Comparison of ENCODE assay signal across 8 cellular contexts in genomic region chr12:71938728-71939385, GRCh38. TPM values are rescaled to one million over a fixed set of nuclear protein-coding genes. Genes with fewer than 3 reads are reported as not detected.
DNase-seq lines count a peak whose midpoint lies in the region; ATAC-seq and TF ChIP-seq lines count a peak whose summit lies in the region.

Gene TPH2, plus strand, starts transcription at chr12:71938845. Its CDS starts 142 bp downstream, at chr12:71938987.

- intact Hi-C loops in activated CD8-positive, alpha-beta T cell treated with anti-CD3 and anti-CD28 coated beads for 36 hours (cut with micrococcal nuclease): loop anchor here (10.0 kb wide), 1 partner anchor 154 kb away; no protein-coding TSS in a partner anchor

- no peaks in the 10 kb centered on the region for H3K36me3 Mint-ChIP-seq in activated CD8-positive, alpha-beta T cell treated with anti-CD3 and anti-CD28 coated beads for 36 hours (ENCODE audit: low read depth)

- DNase-seq in activated CD8-positive, alpha-beta memory T cell treated with anti-CD3 and anti-CD28 coated beads for 24 hours: peak; percentile 59
- no peak for DNase-seq in activated CD8-positive, alpha-beta memory T cell treated with anti-CD3 and anti-CD28 coated beads, Interleukin-2, amount 50 U/mL, for 4 hours
- peak; percentile 89 for DNase-seq in NCI-H748 (lab: John Stamatoyannopoulos, UW; ENCODE audit: unreplicated experiment)
- DNase-seq in activated CD8-positive, alpha-beta T cell treated with anti-CD3 and anti-CD28 coated beads for 36 hours: peak; percentile 64
- peak; percentile 69 for DNase-seq in fibroblast of villous mesenchyme (ENCODE audit: low read depth)
- DNase-seq in pons (ENCODE audit: low spot score): peak; percentile 20

- H3K4me3 Mint-ChIP-seq in activated CD8-positive, alpha-beta T cell treated with anti-CD3 and anti-CD28 coated beads for 36 hours: no peak within 1 kb of the TSS

- peak; percentile 56 for TF ChIP-seq CTCF in activated CD8-positive, alpha-beta T cell treated with anti-CD3 and anti-CD28 coated beads for 36 hours (IDR thresholded peaks at IDR 0.05)
- peak; percentile 88 for TF ChIP-seq CTCF in fibroblast of villous mesenchyme (IDR thresholded peaks at IDR 0.05; ENCODE audit: insufficient read depth, low read depth, low read length)

- peak; percentile 54 for ATAC-seq in HG03066 (IDR thresholded peaks at IDR 0.05; ENCODE audit: low read depth, unreplicated experiment)
- ATAC-seq in activated CD8-positive, alpha-beta T cell treated with anti-CD3 and anti-CD28 coated beads for 36 hours: peak; percentile 78
- ATAC-seq in HG02623 (IDR thresholded peaks at IDR 0.05; ENCODE audit: unreplicated experiment): no peak

- POLR2A ChIA-PET in activated CD8-positive, alpha-beta T cell treated with anti-CD3 and anti-CD28 coated beads for 36 hours (lab: Charles Lee): interaction anchor here (0.9 to 1.4 kb wide), 2 partner anchors 9 to 98 kb away, joined by 3 read pairs; no protein-coding TSS in a partner anchor

- peaks cover 42% of the 10 kb centered on the region for H3K27me3 Mint-ChIP-seq in activated CD8-positive, alpha-beta T cell treated with anti-CD3 and anti-CD28 coated beads for 36 hours

- H3K4me1 Mint-ChIP-seq in activated CD8-positive, alpha-beta T cell treated with anti-CD3 and anti-CD28 coated beads for 36 hours (ENCODE audit: low read depth): peaks cover 4% of the 10 kb centered on the region

- no peak within 1 kb of the TSS for H3K4me3 ChIP-seq in fibroblast of villous mesenchyme (ENCODE audit: low read depth, low read length)

- no peaks in the 10 kb centered on the region for H3K9me3 Mint-ChIP-seq in activated CD8-positive, alpha-beta T cell treated with anti-CD3 and anti-CD28 coated beads for 36 hours

- H3K27ac Mint-ChIP-seq in activated CD8-positive, alpha-beta T cell treated with anti-CD3 and anti-CD28 coated beads for 36 hours: no peak within 1 kb of the TSS

- CTCF ChIA-PET in activated CD8-positive, alpha-beta T cell treated with anti-CD3 and anti-CD28 coated beads for 36 hours (lab: Charles Lee): interaction anchor here (1.8 kb wide), 1 partner anchor 152 kb away, joined by 3 read pairs; no protein-coding TSS in a partner anchor

RNA-seq across cellular contexts. Expression of gene TPH2, which starts in this region (rescaled TPM):
- not detected for total RNA-seq in activated CD8-positive, alpha-beta T cell treated with anti-CD3 and anti-CD28 coated beads for 36 hours
- total RNA-seq in fibroblast of villous mesenchyme: not detected in 2 replicates

Comparison
In these comparisons a context has a peak if more than half of its experiments do, and no peak if none do; other contexts are left out.
1. Peak in DNase-seq and ATAC-seq in activated CD8-positive, alpha-beta T cell treated with anti-CD3 and anti-CD28 coated beads for 36 hours; RNA of the gene not detected or under 1 TPM.
2. Peak in DNase-seq in fibroblast of villous mesenchyme; RNA of the gene not detected or under 1 TPM.